ENCODE assay signal across 1 cellular context in genomic region chr10:4541292-4541691, GRCh38.
TF ChIP-seq lines count a peak whose summit lies in the region.

No MANE protein-coding gene starts in this region.

TF ChIP-seq in SK-N-SH, 30 proteins besides CTCF, POLR2A, EP300 and RAD21 (continued from another document):
- TF ChIP-seq USF2 (IDR thresholded peaks at IDR 0.05; ENCODE audit: borderline replicate concordance, low read depth, low read length), result no peak
- TF ChIP-seq ZBTB33 (IDR thresholded peaks at IDR 0.05; ENCODE audit: borderline replicate concordance, low read depth), result no peak
- TF ChIP-seq RXRA (IDR thresholded peaks at IDR 0.05; ENCODE audit: borderline replicate concordance, low read depth), result no peak
- no peak for TF ChIP-seq SMC3 (IDR thresholded peaks at IDR 0.05; ENCODE audit: low read depth, low read length)
- TF ChIP-seq IRF3 (IDR thresholded peaks at IDR 0.05; ENCODE audit: low read depth, low read length), result no peak
- peak; percentile 90 for TF ChIP-seq FOSL2 (IDR thresholded peaks at IDR 0.05; ENCODE audit: borderline replicate concordance, low read depth)
- TF ChIP-seq MAX (IDR thresholded peaks at IDR 0.05; ENCODE audit: low read depth), result peak; percentile 71
